ENCODE assay signal across 33 cellular contexts in genomic region chr11:5348516-5349194, GRCh38. TPM values are rescaled to one million over a fixed set of nuclear protein-coding genes. Genes with fewer than 3 reads are reported as not detected.
"Had no signal": no experiment of that assay in that cellular context is flagged by ENCODE, and none has a peak within 500 bp of the region (broad histone marks: within the 10 kb centered on the region; RNA-seq: fewer than 3 reads in every experiment).

No MANE protein-coding gene starts in this region.

- H3K9me3 Mint-ChIP-seq: naive thymus-derived CD8-positive, alpha-beta T cell; nephron progenitor cell; stimulated activated effector memory CD8-positive, alpha-beta T cell treated with anti-CD3 and anti-CD28 coated beads, Interleukin-12 subunit alpha, Interleukin-12 subunit beta, amount 100 ng/mL, for 72 hours had no signal

- H3K4me1 ChIP-seq: esophagus squamous epithelium, heart right ventricle, lower lobe of right lung, prostate gland, right atrium auricular region, stomach, thyroid gland, vagina had no signal

- ATAC-seq: heart right ventricle; left ventricle myocardium superior; lower lobe of right lung; naive thymus-derived CD8-positive, alpha-beta T cell; sciatic nerve; stimulated activated effector memory CD8-positive, alpha-beta T cell treated with anti-CD3 and anti-CD28 coated beads, Interleukin-12 subunit alpha, Interleukin-12 subunit beta, amount 100 ng/mL, for 72 hours had no signal

- H3K4me3 ChIP-seq: esophagus squamous epithelium, heart right ventricle, lower lobe of right lung, prostate gland, right atrium auricular region, smooth muscle cell, stomach, thyroid gland, vagina had no signal

- H3K4me2 ChIP-seq: smooth muscle cell had no signal

- H3K27ac ChIP-seq: esophagus squamous epithelium, heart right ventricle, lower lobe of right lung, prostate gland, right atrium auricular region, stomach, thyroid gland, vagina had no signal

- H3K27ac Mint-ChIP-seq: naive thymus-derived CD8-positive, alpha-beta T cell; nephron progenitor cell; stimulated activated effector memory CD8-positive, alpha-beta T cell treated with anti-CD3 and anti-CD28 coated beads, Interleukin-12 subunit alpha, Interleukin-12 subunit beta, amount 100 ng/mL, for 72 hours had no signal

- H3K27me3 ChIP-seq: esophagus squamous epithelium, heart right ventricle, right atrium auricular region, stomach, thyroid gland, vagina had no signal

- H3K36me3 ChIP-seq: esophagus squamous epithelium, heart right ventricle, lower lobe of right lung, prostate gland, right atrium auricular region, stomach, thyroid gland, vagina had no signal

- H3K4me1 Mint-ChIP-seq: naive thymus-derived CD8-positive, alpha-beta T cell; nephron progenitor cell; stimulated activated effector memory CD8-positive, alpha-beta T cell treated with anti-CD3 and anti-CD28 coated beads, Interleukin-12 subunit alpha, Interleukin-12 subunit beta, amount 100 ng/mL, for 72 hours had no signal

- DNase-seq: dermis blood vessel endothelial cell; effector memory CD4-positive, alpha-beta T cell; esophagus squamous epithelium; foreskin melanocyte; glutamatergic neuron; heart right ventricle; hippocampal formation; left ventricle myocardium superior; lower lobe of right lung; naive thymus-derived CD8-positive, alpha-beta T cell; nephron progenitor cell; nucleus accumbens; stimulated activated CD4-positive, alpha-beta T cell treated with anti-CD3 and anti-CD28 coated beads, Interleukin-12 subunit alpha, Interleukin-12 subunit beta, amount 100 ng/mL, for 4 hours; stimulated activated CD4-positive, alpha-beta T cell treated with anti-CD3 and anti-CD28 coated beads, Interleukin-2, amount 100 ng/mL, for 24 hours; stimulated activated CD4-positive, alpha-beta T cell treated with anti-CD3 and anti-CD28 coated beads, Interleukin-4, amount 100 ng/mL, for 24 hours; stimulated activated naive CD4-positive, alpha-beta T cell treated with Interleukin-2 at 50 U/mL for 16 hours; stomach; thyroid gland; trophoblast cell had no signal

- H3K36me3 Mint-ChIP-seq: naive thymus-derived CD8-positive, alpha-beta T cell; stimulated activated effector memory CD8-positive, alpha-beta T cell treated with anti-CD3 and anti-CD28 coated beads, Interleukin-12 subunit alpha, Interleukin-12 subunit beta, amount 100 ng/mL, for 72 hours had no signal

- H3K4me3 Mint-ChIP-seq: naive thymus-derived CD8-positive, alpha-beta T cell; nephron progenitor cell; stimulated activated effector memory CD8-positive, alpha-beta T cell treated with anti-CD3 and anti-CD28 coated beads, Interleukin-12 subunit alpha, Interleukin-12 subunit beta, amount 100 ng/mL, for 72 hours had no signal

- H3K9me3 ChIP-seq: esophagus squamous epithelium, heart right ventricle, lower lobe of right lung, prostate gland, right atrium auricular region, stomach, thyroid gland, vagina had no signal

RNA-seq across cellular contexts. Expression of gene OR51B6, which starts 2.7 kb away (rescaled TPM):
- total RNA-seq: dermis blood vessel endothelial cell; endothelial cell of umbilical vein; epithelial cell of proximal tubule; esophagus squamous epithelium; heart right ventricle; left ventricle myocardium superior; lower lobe of right lung; mesenteric fat pad; myocyte; naive thymus-derived CD8-positive, alpha-beta T cell; osteocyte; prostate gland; right atrium auricular region; sciatic nerve; smooth muscle cell; stomach; subcutaneous adipose tissue; temporal lobe; thyroid gland; ureter; vagina had no signal

RNA-seq across cellular contexts. Expression of gene OR51B5, which starts 5.3 kb away (rescaled TPM):
- total RNA-seq: dermis blood vessel endothelial cell; endothelial cell of umbilical vein; epithelial cell of proximal tubule; left ventricle myocardium superior; lower lobe of right lung; mesenteric fat pad; naive thymus-derived CD8-positive, alpha-beta T cell; osteocyte; right atrium auricular region had no signal

RNA-seq across cellular contexts. Expression of gene OR51B2, which starts 24.6 kb away (rescaled TPM):
- total RNA-seq: dermis blood vessel endothelial cell; endothelial cell of umbilical vein; epithelial cell of proximal tubule; esophagus squamous epithelium; heart right ventricle; left ventricle myocardium superior; lower lobe of right lung; mesenteric fat pad; naive thymus-derived CD8-positive, alpha-beta T cell; osteocyte; prostate gland; right atrium auricular region; smooth muscle cell; subcutaneous adipose tissue; thyroid gland; ureter; vagina had no signal

RNA-seq across cellular contexts. Expression of gene OR51M1, which starts 35.0 kb away (rescaled TPM):
- total RNA-seq: dermis blood vessel endothelial cell; endothelial cell of umbilical vein; epithelial cell of proximal tubule; esophagus squamous epithelium; heart right ventricle; left ventricle myocardium superior; lower lobe of right lung; mesenteric fat pad; myocyte; naive thymus-derived CD8-positive, alpha-beta T cell; osteocyte; right atrium auricular region; sciatic nerve; smooth muscle cell; stomach; subcutaneous adipose tissue; temporal lobe; thyroid gland; ureter; vagina had no signal

RNA-seq across cellular contexts. Expression of gene OR51B4, which starts 46.9 kb away (rescaled TPM):
- total RNA-seq: dermis blood vessel endothelial cell; endothelial cell of umbilical vein; epithelial cell of proximal tubule; esophagus squamous epithelium; heart right ventricle; left ventricle myocardium superior; lower lobe of right lung; mesenteric fat pad; myocyte; naive thymus-derived CD8-positive, alpha-beta T cell; osteocyte; prostate gland; right atrium auricular region; smooth muscle cell; stomach; subcutaneous adipose tissue; temporal lobe; thyroid gland; vagina had no signal
